Comparison of ENCODE assay signal across 28 cellular contexts in the genomic region with DNA sequence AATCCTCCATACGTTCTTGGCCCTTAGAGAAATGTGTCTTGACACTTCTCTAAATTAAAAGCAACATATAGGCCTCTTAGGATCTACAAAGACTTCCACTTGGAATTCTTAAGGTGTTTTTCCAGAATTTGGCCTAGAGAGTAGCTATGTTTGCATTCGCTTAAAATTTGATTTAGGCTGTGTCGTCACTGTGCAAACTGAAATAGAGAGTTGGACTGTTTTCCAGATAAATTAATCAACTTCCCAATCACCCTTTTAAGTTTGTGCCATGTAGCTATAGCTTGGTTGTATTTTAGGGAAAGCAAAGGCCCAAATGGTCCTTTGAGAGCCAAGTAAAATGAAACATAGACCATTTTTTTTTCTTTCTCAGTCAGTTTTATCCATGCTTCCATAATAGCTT.
"Had no signal": no experiment of that assay in that cellular context is flagged by ENCODE, and none has a peak within 500 bp of the region (broad histone marks: within the 10 kb centered on the region; RNA-seq: fewer than 3 reads in every experiment).

No MANE protein-coding gene starts in this region.

- H3K4me1 ChIP-seq: parathyroid adenoma, psoas muscle, spleen, suprapubic skin, testis, thyroid gland, upper lobe of right lung, uterus had no signal

- H3K9me3 ChIP-seq: neutrophil, psoas muscle, spleen, suprapubic skin, testis, thyroid gland, transverse colon, upper lobe of right lung, uterus had no signal

- DNase-seq: naive thymus-derived CD4-positive, alpha-beta T cell; natural killer cell; nephron progenitor cell; nucleus accumbens; posterior cingulate gyrus; psoas muscle; right cardiac atrium; spleen; stimulated activated CD4-positive, alpha-beta T cell treated with anti-CD3 and anti-CD28 coated beads, Interleukin-12 subunit alpha, Interleukin-12 subunit beta, amount 100 ng/mL, for 4 hours; stimulated activated CD4-positive, alpha-beta T cell treated with anti-CD3 and anti-CD28 coated beads, Interleukin-1b, Interleukin-23, amount 100 ng/mL, for 48 hours; stimulated activated CD4-positive, alpha-beta T cell treated with anti-CD3 and anti-CD28 coated beads, Interleukin-4, amount 100 ng/mL, for 1 hour; stimulated activated CD4-positive, alpha-beta T cell treated with anti-CD3 and anti-CD28 coated beads, Interleukin-4, amount 100 ng/mL, for 4 hours; stimulated activated CD8-positive, alpha-beta memory T cell treated with anti-CD3 and anti-CD28 coated beads, Interleukin-4, amount 100 ng/mL, for 48 hours; stimulated activated naive CD4-positive, alpha-beta T cell; stimulated activated naive CD8-positive, alpha-beta T cell treated with anti-CD3 and anti-CD28 coated beads, Interleukin-15, amount 100 ng/mL, for 72 hours; stimulated activated naive CD8-positive, alpha-beta T cell treated with anti-CD3 and anti-CD28 coated beads, Interleukin-15, Interleukin-2, amounts not matched to agents 100 U/mL and 50 U/mL, for 24 hours; substantia nigra; testis; thyroid gland; transverse colon; upper lobe of right lung; uterus had no signal

- H3K27me3 ChIP-seq: neutrophil, spleen, suprapubic skin, testis, thyroid gland, transverse colon, upper lobe of right lung, uterus had no signal

- H3K36me3 ChIP-seq: neutrophil, spleen, suprapubic skin, thyroid gland, transverse colon, upper lobe of right lung, uterus had no signal

- ATAC-seq: naive thymus-derived CD4-positive, alpha-beta T cell; natural killer cell; psoas muscle; stimulated activated memory B cell treated with anti-CD40 and anti-IgM and Interleukin-4, amounts not matched to agents 10 μg/mL and 1 μg/mL and 100 μg/mL, for 72 hours; stimulated activated naive CD8-positive, alpha-beta T cell treated with anti-CD3 and anti-CD28 coated beads, Interleukin-15, amount 100 ng/mL, for 72 hours; stimulated activated naive CD8-positive, alpha-beta T cell treated with anti-CD3 and anti-CD28 coated beads, Interleukin-15, Interleukin-2, amounts not matched to agents 100 U/mL and 50 U/mL, for 24 hours had no signal

- H3K4me3 ChIP-seq: psoas muscle, skin epidermis, smooth muscle cell, spleen, suprapubic skin, testis, thyroid gland, transverse colon, upper lobe of right lung, uterus had no signal

- H3K27ac ChIP-seq: neutrophil, parathyroid adenoma, psoas muscle, skin epidermis, spleen, suprapubic skin, testis, thyroid gland, transverse colon, upper lobe of right lung, uterus had no signal
